8 cellular contexts compared by ENCODE assay signal in the genomic region with DNA sequence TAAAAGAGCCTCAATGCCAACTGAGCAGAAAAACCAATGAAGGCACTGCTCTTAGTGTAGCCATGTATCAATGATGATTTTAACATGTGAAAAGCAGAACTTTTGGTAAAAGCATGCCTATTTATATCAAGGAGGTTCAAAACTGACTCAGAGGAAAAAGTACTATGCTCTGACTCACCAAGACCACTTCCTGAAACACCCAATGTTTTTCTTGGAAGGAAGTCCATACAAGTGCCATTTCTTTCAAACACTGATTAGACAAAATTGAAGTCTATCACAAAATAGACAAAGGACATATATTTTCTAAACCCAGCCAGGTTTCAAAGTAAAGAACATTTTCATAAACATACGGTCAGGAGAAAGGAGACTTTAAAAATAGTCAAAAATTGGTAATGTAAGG.
DNase-seq lines count a peak whose midpoint lies in the region; ATAC-seq, FAIRE-seq and TF ChIP-seq lines count a peak whose summit lies in the region.

No MANE protein-coding gene starts in this region.

- H3K79me2 ChIP-seq in OCI-LY7 (ENCODE audit: insufficient read depth, low read depth, low read length), result no peaks in the 10 kb centered on the region

- no peaks in the 10 kb centered on the region for H3K36me3 ChIP-seq in OCI-LY7 (ENCODE audit: insufficient read depth, low read length)

- FAIRE-seq in islet of Langerhans (lab: Jason Lieb, UNC) (peak; percentile 61), urothelium cell line (lab: Jason Lieb, UNC) (no peak)

- intact Hi-C loops in OCI-LY7 (cut with micrococcal nuclease; ENCODE audit: unreplicated experiment), result no loop called here

- TF ChIP-seq CTCF in OCI-LY7 (conservative IDR thresholded peaks at IDR 0.05; ENCODE audit: low read length), result no peak

- POLR2A ChIA-PET in OCI-LY7 (lab: Charles Lee), result no interaction called here

- CTCF ChIA-PET in OCI-LY7 (lab: Charles Lee; ENCODE audit: unreplicated experiment), result no interaction called here

- peaks cover 2% of the 10 kb centered on the region for H3K27me3 Mint-ChIP-seq in activated naive CD8-positive, alpha-beta T cell

- peak; percentile 68 for ATAC-seq in GM18870 (IDR thresholded peaks at IDR 0.05; ENCODE audit: unreplicated experiment)
- peak; percentile 74 for ATAC-seq in HG03469 (IDR thresholded peaks at IDR 0.05; ENCODE audit: unreplicated experiment)
- ATAC-seq in GM19324 (IDR thresholded peaks at IDR 0.05; ENCODE audit: low FRiP score, unreplicated experiment), result no peak

- H3K4me1 Mint-ChIP-seq in activated naive CD8-positive, alpha-beta T cell (ENCODE audit: low read depth), result peaks cover 27% of the 10 kb centered on the region

- H3K36me3 Mint-ChIP-seq in activated naive CD8-positive, alpha-beta T cell, result peaks cover 2% of the 10 kb centered on the region

- no peak overlapping the region for H3K4me3 ChIP-seq in OCI-LY7 (ENCODE audit: low read depth, low read length, poor library complexity, severe bottlenecking)

- no peaks in the 10 kb centered on the region for H3K9me2 ChIP-seq in OCI-LY7 (ENCODE audit: insufficient read depth, low read length)

- no TSS peak for BruUV-seq in OCI-LY7 (replicated peaks; lab: Mats Ljungman, UMichigan)

- no peaks in the 10 kb centered on the region for H4K20me1 ChIP-seq in OCI-LY7 (ENCODE audit: insufficient read depth, low read length)

- H3K27ac ChIP-seq in OCI-LY7 (ENCODE audit: low read depth, low read length, poor library complexity, severe bottlenecking), result no peak overlapping the region

- no peaks in the 10 kb centered on the region for H3K9me3 ChIP-seq in OCI-LY7 (ENCODE audit: low read length)

- H3K27ac Mint-ChIP-seq in activated naive CD8-positive, alpha-beta T cell, result peak overlapping the region; percentile 90

- no peak overlapping the region for H2AFZ ChIP-seq in OCI-LY7 (ENCODE audit: low read length)

- H3K4me3 Mint-ChIP-seq in activated naive CD8-positive, alpha-beta T cell, result peak overlapping the region; percentile 80

- no peaks in the 10 kb centered on the region for H3K4me1 ChIP-seq in OCI-LY7 (ENCODE audit: insufficient read depth, low read length, poor library complexity, severe bottlenecking)

- H3K9me3 Mint-ChIP-seq in activated naive CD8-positive, alpha-beta T cell (ENCODE audit: low read depth), result no peaks in the 10 kb centered on the region

- H3K4me2 ChIP-seq in OCI-LY7 (ENCODE audit: low read length), result no peak overlapping the region

- peak; percentile 80 for DNase-seq in A172 (ENCODE audit: low spot score)
- DNase-seq in urothelium cell line (ENCODE audit: low spot score), result peak; percentile 60
- DNase-seq in OCI-LY7 (ENCODE audit: low spot score), result no peak
